In the genomic region with DNA sequence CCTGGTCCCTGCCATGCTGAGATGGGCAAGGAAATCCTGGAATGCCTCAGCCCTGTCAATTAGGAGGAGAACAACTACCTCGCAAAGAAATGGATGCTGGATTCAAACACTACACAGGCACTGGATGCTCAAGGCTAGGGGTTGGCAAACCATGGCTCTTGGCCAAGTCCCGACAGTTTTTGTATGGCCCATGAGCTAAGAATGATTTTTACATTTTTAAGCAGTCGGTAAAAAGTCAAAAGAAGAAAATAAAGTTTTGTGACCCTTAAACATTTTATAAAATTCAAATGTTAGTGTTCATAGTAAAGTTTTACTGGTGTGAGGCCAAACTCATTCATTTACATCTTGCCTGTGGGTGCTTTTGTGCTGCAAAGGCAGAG, we compare ENCODE assay signal across 20 cellular contexts. TPM values are rescaled to one million over a fixed set of nuclear protein-coding genes. Genes with fewer than 3 reads are reported as not detected.
DNase-seq lines count a peak whose midpoint lies in the region; ATAC-seq, FAIRE-seq and TF ChIP-seq lines count a peak whose summit lies in the region.
"Had no signal": no experiment of that assay in that cellular context is flagged by ENCODE, and none has a peak within 500 bp of the region (broad histone marks: within the 10 kb centered on the region; RNA-seq: fewer than 3 reads in every experiment).

No MANE protein-coding gene starts in this region.

- H3K9me3 ChIP-seq in right atrium auricular region = no peaks in the 10 kb centered on the region
- H3K9me3 ChIP-seq in aorta (ENCODE audit: control insufficient read depth, low read length) = no peaks in the 10 kb centered on the region
- no peaks in the 10 kb centered on the region for H3K9me3 ChIP-seq in SK-N-SH
- H3K9me3 ChIP-seq: SJCRH30 had no signal

- H3K79me2 ChIP-seq in SK-N-SH (ENCODE audit: insufficient read depth) = no peaks in the 10 kb centered on the region

- WGBS in aorta, 2 donors = 30 to 54% methylated on average over 3 of the region's 3 CpGs
- 60% methylated on average over 3 of the region's 3 CpGs for WGBS in SK-N-SH (ENCODE audit: low lambda C conversion rate)

- H3K27me3 ChIP-seq in right atrium auricular region (no peaks in the 10 kb centered on the region), aorta (ENCODE audit: control insufficient read depth in 1 of 2, insufficient read depth in 2 of 2, low read length in 1 of 2) (no peaks in the 10 kb centered on the region), SK-N-SH (ENCODE audit: insufficient read depth) (no peaks in the 10 kb centered on the region)

- no peak overlapping the region for H3K4me3 Mint-ChIP-seq in chondrocyte (ENCODE audit: unreplicated experiment)
- no peak overlapping the region for H3K4me3 Mint-ChIP-seq in nephron
- H3K4me3 Mint-ChIP-seq: CD8-positive, alpha-beta memory T cell had no signal

- DNase-seq in right atrium auricular region (ENCODE audit: low spot score) (no peak), left ventricle myocardium superior (no peak), chondrocyte (ENCODE audit: low spot score) (no peak), aorta (no peak), urothelium cell line (ENCODE audit: low spot score) (no peak), SK-N-SH (no peak)
- DNase-seq: CD8-positive, alpha-beta memory T cell; DMS79; MV-4-11; NCI-H1436; NCI-H1930; NCI-H226; NCI-H524; NCI-H82; PC-3; RPMI8226; SJCRH30 had no signal

- H4K20me1 ChIP-seq in SK-N-SH (ENCODE audit: insufficient read depth) = no peaks in the 10 kb centered on the region

- H3K4me1 Mint-ChIP-seq in chondrocyte (ENCODE audit: low read depth) (peaks cover 60% of the 10 kb centered on the region), nephron (peaks cover 61% of the 10 kb centered on the region)

- H3F3A ChIP-seq in SK-N-SH (replicated peaks; ENCODE audit: insufficient read depth) = no peaks in the 10 kb centered on the region

- no peaks in the 10 kb centered on the region for H3K36me3 ChIP-seq in right atrium auricular region
- no peaks in the 10 kb centered on the region for H3K36me3 ChIP-seq in aorta (ENCODE audit: control insufficient read depth in 1 of 2, insufficient read depth in 2 of 2, low read length in 1 of 2)
- no peaks in the 10 kb centered on the region for H3K36me3 ChIP-seq in SK-N-SH (replicated peaks in 1 of 2; ENCODE audit: control insufficient read depth in 1 of 2, insufficient read depth in 2 of 2, low read length in 1 of 2)
- H3K36me3 ChIP-seq: SJCRH30 had no signal

- ATAC-seq in left ventricle myocardium superior (no peak), aorta (ENCODE audit: low FRiP score) (no peak), GM19467 (IDR thresholded peaks at IDR 0.05; ENCODE audit: unreplicated experiment) (no peak)
- ATAC-seq: PC-3 had no signal

- H3K27me3 Mint-ChIP-seq in chondrocyte (ENCODE audit: low read depth) (no peaks in the 10 kb centered on the region), nephron (ENCODE audit: low read depth) (peaks cover 14% of the 10 kb centered on the region)

- no peak for FAIRE-seq in urothelium cell line (lab: Jason Lieb, UNC)

- no peak for TF ChIP-seq CTCF in right atrium auricular region (IDR thresholded peaks at IDR 0.05)
- no peak for TF ChIP-seq CTCF in chondrocyte (IDR thresholded peaks at IDR 0.05)
- no peak for TF ChIP-seq CTCF in nephron (IDR thresholded peaks at IDR 0.05; ENCODE audit: unreplicated experiment in 3 of 3)
- no peak for TF ChIP-seq CTCF in SK-N-SH (IDR thresholded peaks at IDR 0.05)

- no peak for TF ChIP-seq RAD21 in SK-N-SH (IDR thresholded peaks at IDR 0.05; ENCODE audit: low read length)

- no peaks in the 10 kb centered on the region for H3K9me2 ChIP-seq in SK-N-SH

- H2AFZ ChIP-seq in SK-N-SH (ENCODE audit: low read depth) = no peak overlapping the region

- H3K27ac Mint-ChIP-seq in chondrocyte (ENCODE audit: unreplicated experiment) (peak overlapping the region; percentile 34), nephron (peak overlapping the region; percentile 47 to 79 (median 58))

- no peak overlapping the region for H3K4me3 ChIP-seq in right atrium auricular region
- no peak overlapping the region for H3K4me3 ChIP-seq in aorta (ENCODE audit: low read length in 2 of 2)
- H3K4me3 ChIP-seq in SK-N-SH (ENCODE audit: low read depth in 2 of 2, low read length in 1 of 2) = no peak overlapping the region
- H3K4me3 ChIP-seq: SJCRH30 had no signal

- POLR2A ChIA-PET in SK-N-SH (lab: Yijun Ruan, JAX) = no interaction called here

- intact Hi-C loops in left ventricle myocardium superior (cut with micrococcal nuclease) (no loop called here), aorta (cut with DNase I) (no loop called here)

- H3K9me3 Mint-ChIP-seq in chondrocyte (ENCODE audit: low read depth) (no peaks in the 10 kb centered on the region), nephron (no peaks in the 10 kb centered on the region)
- H3K9me3 Mint-ChIP-seq: CD8-positive, alpha-beta memory T cell had no signal

- no peak overlapping the region for H3K9ac ChIP-seq in SK-N-SH
- H3K9ac ChIP-seq: KMS-11 had no signal

- no peak for TF ChIP-seq EP300 in SK-N-SH (IDR thresholded peaks at IDR 0.05; ENCODE audit: borderline replicate concordance in 1 of 2, low read depth in 1 of 2, low read length in 1 of 2)

- CTCF ChIA-PET in SK-N-SH (lab: Yijun Ruan, JAX) = interaction anchor here (5.0 to 45.6 kb wide), 3 partner anchors 16 to 24 kb away, joined by 15 to 1333 read pairs (median 101); no protein-coding TSS in a partner anchor

- peaks cover 0 to 67% of the 10 kb centered on the region in 2 donors for H3K4me1 ChIP-seq in right atrium auricular region
- H3K4me1 ChIP-seq in aorta (ENCODE audit: control insufficient read depth in 1 of 2, insufficient read depth in 2 of 2, low read length in 2 of 2) = no peaks in the 10 kb centered on the region
- H3K4me1 ChIP-seq in SK-N-SH (ENCODE audit: control insufficient read depth in 1 of 2, insufficient read depth in 2 of 2, low read depth in 1 of 2, low read length in 1 of 2) = peaks cover 0 to 48% of the 10 kb centered on the region in 2 experiments; a peak in 2 of 4 replicates

- no peaks in the 10 kb centered on the region for H3K36me3 Mint-ChIP-seq in chondrocyte (ENCODE audit: low read depth)
- no peaks in the 10 kb centered on the region for H3K36me3 Mint-ChIP-seq in nephron (ENCODE audit: low read depth)
- H3K36me3 Mint-ChIP-seq: CD8-positive, alpha-beta memory T cell had no signal

- no peak overlapping the region for H3K4me2 ChIP-seq in SK-N-SH
- H3K4me2 ChIP-seq: KMS-11 had no signal

- peak overlapping the region; percentile 78 to 85 for H3K27ac ChIP-seq in right atrium auricular region
- peak overlapping the region; percentile 6 to 29 for H3K27ac ChIP-seq in aorta (ENCODE audit: low read depth in 1 of 2, low read length in 2 of 2)
- H3K27ac ChIP-seq in SK-N-SH (ENCODE audit: low read depth in 2 of 2, low read length in 1 of 2) = no peak overlapping the region
- H3K27ac ChIP-seq: KMS-11, SJCRH30 had no signal

TF ChIP-seq in SK-N-SH, 30 proteins besides CTCF, POLR2A, EP300 and RAD21 (continues in another document):
- no peak for TF ChIP-seq YY1 (IDR thresholded peaks at IDR 0.05; ENCODE audit: low read depth)
- TF ChIP-seq, protein P1, sequence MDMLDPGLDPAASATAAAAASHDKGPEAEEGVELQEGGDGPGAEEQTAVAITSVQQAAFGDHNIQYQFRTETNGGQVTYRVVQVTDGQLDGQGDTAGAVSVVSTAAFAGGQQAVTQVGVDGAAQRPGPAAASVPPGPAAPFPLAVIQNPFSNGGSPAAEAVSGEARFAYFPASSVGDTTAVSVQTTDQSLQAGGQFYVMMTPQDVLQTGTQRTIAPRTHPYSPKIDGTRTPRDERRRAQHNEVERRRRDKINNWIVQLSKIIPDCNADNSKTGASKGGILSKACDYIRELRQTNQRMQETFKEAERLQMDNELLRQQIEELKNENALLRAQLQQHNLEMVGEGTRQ (IDR thresholded peaks at IDR 0.05; ENCODE audit: borderline replicate concordance, low read depth, low read length) = no peak
- no peak for TF ChIP-seq EZH2phosphoT487 (IDR thresholded peaks at IDR 0.05; ENCODE audit: borderline replicate concordance, low read depth)
- TF ChIP-seq, protein P2, sequence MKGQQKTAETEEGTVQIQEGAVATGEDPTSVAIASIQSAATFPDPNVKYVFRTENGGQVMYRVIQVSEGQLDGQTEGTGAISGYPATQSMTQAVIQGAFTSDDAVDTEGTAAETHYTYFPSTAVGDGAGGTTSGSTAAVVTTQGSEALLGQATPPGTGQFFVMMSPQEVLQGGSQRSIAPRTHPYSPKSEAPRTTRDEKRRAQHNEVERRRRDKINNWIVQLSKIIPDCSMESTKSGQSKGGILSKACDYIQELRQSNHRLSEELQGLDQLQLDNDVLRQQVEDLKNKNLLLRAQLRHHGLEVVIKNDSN (IDR thresholded peaks at IDR 0.05; ENCODE audit: borderline replicate concordance, low read depth) = no peak
- TF ChIP-seq, protein P3, sequence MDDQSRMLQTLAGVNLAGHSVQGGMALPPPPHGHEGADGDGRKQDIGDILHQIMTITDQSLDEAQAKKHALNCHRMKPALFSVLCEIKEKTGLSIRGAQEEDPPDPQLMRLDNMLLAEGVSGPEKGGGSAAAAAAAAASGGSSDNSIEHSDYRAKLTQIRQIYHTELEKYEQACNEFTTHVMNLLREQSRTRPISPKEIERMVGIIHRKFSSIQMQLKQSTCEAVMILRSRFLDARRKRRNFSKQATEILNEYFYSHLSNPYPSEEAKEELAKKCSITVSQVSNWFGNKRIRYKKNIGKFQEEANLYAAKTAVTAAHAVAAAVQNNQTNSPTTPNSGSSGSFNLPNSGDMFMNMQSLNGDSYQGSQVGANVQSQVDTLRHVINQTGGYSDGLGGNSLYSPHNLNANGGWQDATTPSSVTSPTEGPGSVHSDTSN (IDR thresholded peaks at IDR 0.05) = no peak
- no peak for TF ChIP-seq SIN3A (IDR thresholded peaks at IDR 0.05; ENCODE audit: borderline replicate concordance, low read depth, low read length)

RNA-seq across cellular contexts. Expression of a gene that starts 6.5 kb away (rescaled TPM):
- total RNA-seq in right atrium auricular region = 100 to 1,000 TPM in 1 of 2 donors, 10 to 100 TPM in 1; 85.6 to 116 TPM
- total RNA-seq in left ventricle myocardium superior = 209 TPM
- total RNA-seq in chondrocyte = 10.2 to 18.4 TPM (median 17.3 TPM) in 3 replicates
- total RNA-seq in aorta = 10 to 100 TPM; 47.1 to 80.7 TPM
- 10 to 100 TPM; 14.8 to 19.1 TPM for polyA plus RNA-seq in aorta
- polyA plus RNA-seq in SK-N-SH (2012; rRNA removed) = 2.5 and 3.1 TPM in 2 replicates
- polyA plus RNA-seq in SK-N-SH (2012; cell fraction: cytosol; rRNA removed) = 0.80 and 1.3 TPM in 2 replicates
- 10.6 and 12.1 TPM in 2 replicates for polyA plus RNA-seq in SK-N-SH (2012; cell fraction: nucleus; rRNA removed)

RNA-seq across cellular contexts. Expression of a gene that starts 55.1 kb away (rescaled TPM):
- under 1 TPM; 0.24 to 0.26 TPM for total RNA-seq in right atrium auricular region
- not detected for total RNA-seq in left ventricle myocardium superior
- not detected in 3 replicates for total RNA-seq in chondrocyte
- under 1 TPM in 1 of 2 donors, not detected in 1; 0.21 TPM for total RNA-seq in aorta
- not detected for polyA plus RNA-seq in aorta
- polyA plus RNA-seq in SK-N-SH (2012; rRNA removed) = not detected in 2 replicates
- not detected in 2 replicates for polyA plus RNA-seq in SK-N-SH (2012; cell fraction: cytosol; rRNA removed)
- polyA plus RNA-seq in SK-N-SH (2012; cell fraction: nucleus; rRNA removed) = 0.04 TPM in 1 of 2 replicates, not detected in the other
- polyA plus RNA-seq: CD8-positive, alpha-beta memory T cell had no signal

Comparison
In these comparisons a context has a peak if more than half of its experiments do, and no peak if none do; other contexts are left out.
1. H3K27ac ChIP-seq: peak in right atrium auricular region (2 of 2) and aorta (2 of 2); none in SK-N-SH (0 of 2).